In the genomic region with DNA sequence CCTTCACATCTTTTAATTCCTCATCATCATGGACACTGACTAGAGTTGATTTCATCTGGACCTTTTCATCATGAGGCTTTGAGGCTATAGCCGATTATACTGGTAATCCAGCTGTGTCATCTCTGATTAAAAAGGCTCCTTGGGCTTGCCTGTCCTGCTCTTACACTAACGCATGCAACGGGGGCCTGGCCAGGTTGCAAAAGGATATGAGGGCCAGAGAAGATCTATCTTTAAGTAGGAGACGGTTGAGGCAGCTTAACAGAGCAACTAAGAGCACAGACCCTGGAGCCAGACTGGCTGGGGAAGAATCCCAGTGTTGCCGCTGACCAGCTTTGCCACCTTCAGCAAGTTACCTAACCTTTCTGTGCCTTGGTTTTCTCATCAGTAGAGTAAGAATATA, we compare ENCODE assay signal across 1 cellular context.
TF ChIP-seq lines count a peak whose summit lies in the region.

No MANE protein-coding gene starts in this region.

TF ChIP-seq in HEK293, 187 proteins besides CTCF, POLR2A, EP300 and RAD21 (continued from another document):
- TF ChIP-seq ZNF221 (tag by site-specific recombination; IDR thresholded peaks at IDR 0.05; ENCODE audit: borderline replicate concordance) (no peak), ZNF629 (tag by site-specific recombination; IDR thresholded peaks at IDR 0.05) (no peak), ZFP41 (tag by site-specific recombination; IDR thresholded peaks at IDR 0.05; ENCODE audit: borderline replicate concordance) (no peak), KLF8 (tag by site-specific recombination; IDR thresholded peaks at IDR 0.05) (no peak), ZNF174 (tag by site-specific recombination; IDR thresholded peaks at IDR 0.05) (no peak), ZNF658 (tag by site-specific recombination; IDR thresholded peaks at IDR 0.05) (no peak), ZNF501 (tag by site-specific recombination; IDR thresholded peaks at IDR 0.05) (no peak), ZFHX2 (tag by site-specific recombination; conservative IDR thresholded peaks at IDR 0.05) (no peak), ZNF223 (tag by site-specific recombination; IDR thresholded peaks at IDR 0.05) (no peak), SP2 (tag by site-specific recombination; IDR thresholded peaks at IDR 0.05) (no peak)
- TF ChIP-seq, protein P1, sequence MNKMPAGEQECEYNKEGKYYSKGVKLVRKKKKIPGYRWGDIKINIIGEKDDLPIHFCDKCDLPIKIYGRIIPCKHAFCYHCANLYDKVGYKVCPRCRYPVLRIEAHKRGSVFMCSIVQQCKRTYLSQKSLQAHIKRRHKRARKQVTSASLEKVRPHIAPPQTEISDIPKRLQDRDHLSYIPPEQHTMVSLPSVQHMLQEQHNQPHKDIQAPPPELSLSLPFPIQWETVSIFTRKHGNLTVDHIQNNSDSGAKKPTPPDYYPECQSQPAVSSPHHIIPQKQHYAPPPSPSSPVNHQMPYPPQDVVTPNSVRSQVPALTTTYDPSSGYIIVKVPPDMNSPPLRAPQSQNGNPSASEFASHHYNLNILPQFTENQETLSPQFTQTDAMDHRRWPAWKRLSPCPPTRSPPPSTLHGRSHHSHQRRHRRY (tag by site-specific recombination; IDR thresholded peaks at IDR 0.05), result no peak
- TF ChIP-seq, protein P2, sequence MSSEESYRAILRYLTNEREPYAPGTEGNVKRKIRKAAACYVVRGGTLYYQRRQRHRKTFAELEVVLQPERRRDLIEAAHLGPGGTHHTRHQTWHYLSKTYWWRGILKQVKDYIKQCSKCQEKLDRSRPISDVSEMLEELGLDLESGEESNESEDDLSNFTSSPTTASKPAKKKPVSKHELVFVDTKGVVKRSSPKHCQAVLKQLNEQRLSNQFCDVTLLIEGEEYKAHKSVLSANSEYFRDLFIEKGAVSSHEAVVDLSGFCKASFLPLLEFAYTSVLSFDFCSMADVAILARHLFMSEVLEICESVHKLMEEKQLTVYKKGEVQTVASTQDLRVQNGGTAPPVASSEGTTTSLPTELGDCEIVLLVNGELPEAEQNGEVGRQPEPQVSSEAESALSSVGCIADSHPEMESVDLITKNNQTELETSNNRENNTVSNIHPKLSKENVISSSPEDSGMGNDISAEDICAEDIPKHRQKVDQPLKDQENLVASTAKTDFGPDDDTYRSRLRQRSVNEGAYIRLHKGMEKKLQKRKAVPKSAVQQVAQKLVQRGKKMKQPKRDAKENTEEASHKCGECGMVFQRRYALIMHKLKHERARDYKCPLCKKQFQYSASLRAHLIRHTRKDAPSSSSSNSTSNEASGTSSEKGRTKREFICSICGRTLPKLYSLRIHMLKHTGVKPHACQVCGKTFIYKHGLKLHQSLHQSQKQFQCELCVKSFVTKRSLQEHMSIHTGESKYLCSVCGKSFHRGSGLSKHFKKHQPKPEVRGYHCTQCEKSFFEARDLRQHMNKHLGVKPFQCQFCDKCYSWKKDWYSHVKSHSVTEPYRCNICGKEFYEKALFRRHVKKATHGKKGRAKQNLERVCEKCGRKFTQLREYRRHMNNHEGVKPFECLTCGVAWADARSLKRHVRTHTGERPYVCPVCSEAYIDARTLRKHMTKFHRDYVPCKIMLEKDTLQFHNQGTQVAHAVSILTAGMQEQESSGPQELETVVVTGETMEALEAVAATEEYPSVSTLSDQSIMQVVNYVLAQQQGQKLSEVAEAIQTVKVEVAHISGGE (tag by site-specific recombination; conservative IDR thresholded peaks at IDR 0.05; ENCODE audit: low read depth), result no peak
